In the genomic region with DNA sequence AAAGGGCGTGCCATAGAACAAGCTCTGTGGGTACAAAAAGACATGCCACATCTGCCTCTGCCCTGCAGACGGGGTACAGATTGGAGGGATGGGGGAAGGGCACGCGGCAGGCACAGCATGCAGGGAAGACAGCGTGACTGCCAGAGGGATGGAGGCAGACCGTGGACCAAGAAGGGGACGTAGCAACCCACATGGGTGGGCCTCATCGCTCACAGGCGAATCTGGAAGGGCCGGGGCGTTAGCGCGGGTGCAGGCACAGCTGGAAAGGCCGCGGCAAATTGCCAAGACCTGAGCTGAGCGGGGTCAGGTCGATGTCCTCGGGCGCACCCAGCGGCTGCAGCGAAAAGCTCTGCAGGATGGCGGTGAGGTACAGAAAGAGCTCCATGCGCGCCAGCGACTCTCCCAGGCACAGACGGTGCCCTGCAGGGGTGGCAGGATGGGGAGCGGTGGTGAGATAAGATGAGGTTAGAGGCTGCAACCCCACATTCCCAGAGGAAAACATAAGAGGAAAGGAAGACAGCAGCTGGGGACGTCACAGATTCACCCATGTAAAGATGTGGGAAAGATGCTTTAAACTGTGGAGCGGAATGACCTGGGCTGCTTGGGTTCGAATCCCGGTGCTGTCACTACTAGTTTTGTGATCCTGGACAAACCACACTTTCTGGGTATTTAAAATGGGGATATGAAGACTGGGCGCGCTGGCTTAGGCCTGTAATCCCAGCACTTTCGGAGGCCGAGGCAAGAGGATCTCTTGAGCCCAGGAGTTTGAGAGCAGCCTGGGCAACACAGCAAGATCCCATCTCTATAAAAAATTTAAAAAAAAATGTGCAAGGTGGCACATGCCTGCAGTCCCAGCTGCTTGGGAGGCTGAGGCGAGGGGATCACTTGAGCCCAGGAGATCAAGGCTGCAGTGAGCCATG, we compare ENCODE assay signal across 8 cellular contexts.
DNase-seq lines count a peak whose midpoint lies in the region; TF ChIP-seq lines count a peak whose summit lies in the region.
"Not testable (repeated sequence)": the region's sequence is repeated elsewhere in the genome, so short reads cannot be mapped to it uniquely, and the experiment has no call there.

No MANE protein-coding gene starts in this region.

- TF ChIP-seq CTCF in GM20000 (IDR thresholded peaks at IDR 0.05; ENCODE audit: extremely low read depth, missing control alignments): peak; percentile 17

- peak overlapping the region in 1 of 2 donors; percentile 41 for H3K4me3 ChIP-seq in muscle layer of colon (ENCODE audit: low read depth in 1 of 2, low read length in 2 of 2)

- DNase-seq in AG20443 (ENCODE audit: low spot score) (peak; percentile 33), NCI-H1694 treated with DMSO at 0.1 percent for 48 hours (lab: John Stamatoyannopoulos, UW) (peak; percentile 64), T-helper 9 cell (peak; percentile 71), fibroblast of peridontal ligament (ENCODE audit: extremely low read depth) (peak; percentile 44)
- not testable (repeated sequence) for DNase-seq in GM20000 (ENCODE audit: low spot score)
- peak; percentile 64 to 65 for DNase-seq in stimulated activated CD4-positive, alpha-beta T cell treated with anti-CD3 and anti-CD28 coated beads, Interleukin-2, amount 100 ng/mL, for 48 hours

- H3K27me3 Mint-ChIP-seq in activated naive CD4-positive, alpha-beta T cell treated with anti-CD3 and anti-CD28 coated beads, Interleukin-2, amount 50 U/mL, for 24 hours: not testable (repeated sequence)

- not testable (repeated sequence) for H3K9ac ChIP-seq in muscle layer of colon (ENCODE audit: low read length)

- peak overlapping the region; percentile 37 for H3K27ac Mint-ChIP-seq in activated naive CD4-positive, alpha-beta T cell treated with anti-CD3 and anti-CD28 coated beads, Interleukin-2, amount 50 U/mL, for 24 hours

- H3K36me3 Mint-ChIP-seq in activated naive CD4-positive, alpha-beta T cell treated with anti-CD3 and anti-CD28 coated beads, Interleukin-2, amount 50 U/mL, for 24 hours: not testable (repeated sequence)

- not testable (repeated sequence) for H3K9me3 ChIP-seq in muscle layer of colon (ENCODE audit: low read length)

- H3K4me3 Mint-ChIP-seq in activated naive CD4-positive, alpha-beta T cell treated with anti-CD3 and anti-CD28 coated beads, Interleukin-2, amount 50 U/mL, for 24 hours: peak overlapping the region; percentile 76

- not testable (repeated sequence) for H3K36me3 ChIP-seq in muscle layer of colon (ENCODE audit: insufficient read depth, low read length)

- not testable (repeated sequence) for H3K27me3 ChIP-seq in muscle layer of colon (ENCODE audit: control insufficient read depth in 1 of 2, insufficient read depth in 2 of 2, low read length in 2 of 2)

- H3K4me1 ChIP-seq in muscle layer of colon (ENCODE audit: insufficient read depth, low read length): peaks cover 17% of the 10 kb centered on the region

- H3K9me3 Mint-ChIP-seq in activated naive CD4-positive, alpha-beta T cell treated with anti-CD3 and anti-CD28 coated beads, Interleukin-2, amount 50 U/mL, for 24 hours: not testable (repeated sequence)

- H3K27ac ChIP-seq in muscle layer of colon (ENCODE audit: low read depth, low read length): peak overlapping the region; percentile 58

- peaks cover 30% of the 10 kb centered on the region for H3K4me1 Mint-ChIP-seq in activated naive CD4-positive, alpha-beta T cell treated with anti-CD3 and anti-CD28 coated beads, Interleukin-2, amount 50 U/mL, for 24 hours
